20 cellular contexts compared by ENCODE assay signal in genomic region chr4:104940927-104941326, GRCh38.
DNase-seq lines count a peak whose midpoint lies in the region; ATAC-seq, FAIRE-seq and TF ChIP-seq lines count a peak whose summit lies in the region.
"Had no signal": no experiment of that assay in that cellular context is flagged by ENCODE, and none has a peak within 500 bp of the region (broad histone marks: within the 10 kb centered on the region; RNA-seq: fewer than 3 reads in every experiment).

No MANE protein-coding gene starts in this region.

- H3K27ac ChIP-seq in VCaP: peak overlapping the region; percentile 32
- H3K27ac ChIP-seq: HL-60 had no signal

- no peak for TF ChIP-seq CTCF in Calu3 (IDR thresholded peaks at IDR 0.05; ENCODE audit: unreplicated experiment)
- TF ChIP-seq CTCF in VCaP (conservative IDR thresholded peaks at IDR 0.05): no peak

- CTCF ChIA-PET in Calu3 (lab: Charles Lee): interaction anchor here (0.9 to 1.5 kb wide), 2 partner anchors 10 to 26 kb away, joined by 3 read pairs; no protein-coding TSS in a partner anchor

- intact Hi-C loops in Calu3 (cut with micrococcal nuclease; ENCODE audit: unreplicated experiment): loop anchor here (1.0 kb wide), 1 partner anchor 25 kb away; no protein-coding TSS in a partner anchor

- H3K9me3 Mint-ChIP-seq in Calu3 (ENCODE audit: low read depth, unreplicated experiment): peaks cover 2% of the 10 kb centered on the region
- H3K9me3 Mint-ChIP-seq: CD8-positive, alpha-beta memory T cell; GM23338 had no signal

- H3K4me3 Mint-ChIP-seq in Calu3 (ENCODE audit: low read depth, unreplicated experiment): no peak overlapping the region
- H3K4me3 Mint-ChIP-seq: CD4-positive, CD25-positive, alpha-beta regulatory T cell; CD8-positive, alpha-beta memory T cell; GM23338 had no signal

- BruUV-seq in Calu3 (replicated peaks; lab: Mats Ljungman, UMichigan): no TSS peak

- peaks cover 23% of the 10 kb centered on the region for H3K4me1 Mint-ChIP-seq in Calu3 (ENCODE audit: low read depth, unreplicated experiment)
- H3K4me1 Mint-ChIP-seq: GM23338 had no signal

- ATAC-seq in GM19324 (IDR thresholded peaks at IDR 0.05; ENCODE audit: low FRiP score, unreplicated experiment): no peak
- ATAC-seq: GM23338 had no signal

- no peaks in the 10 kb centered on the region for H3K27me3 Mint-ChIP-seq in Calu3 (ENCODE audit: unreplicated experiment)
- H3K27me3 Mint-ChIP-seq: CD4-positive, CD25-positive, alpha-beta regulatory T cell; CD8-positive, alpha-beta memory T cell had no signal

- H3K36me3 Mint-ChIP-seq in Calu3 (ENCODE audit: insufficient read depth, unreplicated experiment): no peaks in the 10 kb centered on the region
- H3K36me3 Mint-ChIP-seq: CD4-positive, CD25-positive, alpha-beta regulatory T cell; CD8-positive, alpha-beta memory T cell had no signal

- DNase-seq in Calu3 (no peak), GM19239 (ENCODE audit: insufficient read length, low spot score) (no peak), ureter (ENCODE audit: low spot score) (no peak)
- no peak for DNase-seq in activated CD8-positive, alpha-beta memory T cell treated with anti-CD3 and anti-CD28 coated beads for 24 hours
- DNase-seq: ACHN; BE2C; C1 segment of cervical spinal cord; Caco-2; CD8-positive, alpha-beta memory T cell; DMS153; DMS79; GF-D8; HCEC 1CT had no signal

- H3K27ac Mint-ChIP-seq in Calu3 (ENCODE audit: unreplicated experiment): peak overlapping the region; percentile 54
- H3K27ac Mint-ChIP-seq: CD4-positive, CD25-positive, alpha-beta regulatory T cell; CD8-positive, alpha-beta memory T cell; GM23338 had no signal

- FAIRE-seq in GM19239 (lab: Jason Lieb, UNC): peak; percentile 14
- FAIRE-seq: A204.1, H54 had no signal
